In the genomic region with DNA sequence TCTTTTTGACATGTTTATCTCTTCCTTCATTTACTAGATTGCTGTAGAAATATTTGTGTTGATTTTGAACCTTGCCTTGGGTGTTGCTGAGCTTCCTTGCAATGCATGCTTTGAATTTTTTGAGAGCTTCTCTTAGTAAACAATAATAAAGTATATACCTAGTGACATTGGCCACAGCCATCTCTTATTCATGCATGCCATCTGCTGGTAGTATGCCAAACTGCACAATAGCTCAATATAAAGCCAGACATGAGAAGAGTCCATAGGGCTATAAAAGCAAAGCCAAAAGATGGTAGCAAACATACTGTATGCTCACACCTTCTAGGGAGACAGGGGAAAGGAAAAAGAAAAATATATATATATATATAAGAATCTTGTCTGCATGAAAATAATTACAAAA, we compare ENCODE assay signal across 9 cellular contexts. TPM values are rescaled to one million over a fixed set of nuclear protein-coding genes. Genes with fewer than 3 reads are reported as not detected.
DNase-seq lines count a peak whose midpoint lies in the region; ATAC-seq and TF ChIP-seq lines count a peak whose summit lies in the region.
"Had no signal": no experiment of that assay in that cellular context is flagged by ENCODE, and none has a peak within 500 bp of the region (broad histone marks: within the 10 kb centered on the region; RNA-seq: fewer than 3 reads in every experiment).

No MANE protein-coding gene starts in this region.

- TF ChIP-seq CTCF in foreskin keratinocyte (conservative IDR thresholded peaks at IDR 0.05) (peak; percentile 88), gastrocnemius medialis (IDR thresholded peaks at IDR 0.05 in 4 of 5, conservative IDR thresholded peaks at IDR 0.05 in 1 of 5) (peak in 1 of 5 experiments; percentile 16)

- H3K36me3 ChIP-seq in gastrocnemius medialis = no peaks in the 10 kb centered on the region

- H3K4me3 ChIP-seq in gastrocnemius medialis = no peak overlapping the region

- ATAC-seq in foreskin keratinocyte (peak; percentile 60), GM21825 (IDR thresholded peaks at IDR 0.05; ENCODE audit: unreplicated experiment) (no peak), gastrocnemius medialis (no peak)

- peaks cover 0 to 11% (median 0%) of the 10 kb centered on the region in 3 donors for H3K9me3 ChIP-seq in gastrocnemius medialis

- peak; percentile 81 for DNase-seq in CD1c-positive myeloid dendritic cell (ENCODE audit: extremely low spot score)
- DNase-seq in GM19240 (ENCODE audit: insufficient read length, low spot score) = peak; percentile 18
- DNase-seq in NCI-H446 (lab: John Stamatoyannopoulos, UW) = peak; percentile 13 to 42
- peak; percentile 25 to 43 for DNase-seq in activated CD4-positive, alpha-beta T cell treated with anti-CD3 and anti-CD28 coated beads, Interleukin-2, amount 50 U/mL, for 48 hours
- DNase-seq in foreskin keratinocyte = peak; percentile 12 to 43
- peak; percentile 17 for DNase-seq in stimulated activated CD4-positive, alpha-beta T cell treated with anti-CD3 and anti-CD28 coated beads, Interleukin-12 subunit alpha, Interleukin-12 subunit beta, amount 100 ng/mL, for 4 hours
- DNase-seq in gastrocnemius medialis = no peak
- DNase-seq: right cardiac atrium had no signal

- no peak for TF ChIP-seq POLR2A in gastrocnemius medialis (IDR thresholded peaks at IDR 0.05)

- intact Hi-C loops in gastrocnemius medialis (cut with DNase I; ENCODE audit: low total_unique reads) = no loop called here

- H3K27me3 ChIP-seq in foreskin keratinocyte (no peaks in the 10 kb centered on the region), gastrocnemius medialis (no peaks in the 10 kb centered on the region)

- no peak overlapping the region for H3K27ac ChIP-seq in foreskin keratinocyte
- H3K27ac ChIP-seq in gastrocnemius medialis = no peak overlapping the region

- in situ Hi-C loops in gastrocnemius medialis (cut with MboI; ENCODE audit: low sequenced_read_pairs in 4 of 4) = no loop called here

- H3K4me1 ChIP-seq in foreskin keratinocyte (no peaks in the 10 kb centered on the region), gastrocnemius medialis (no peaks in the 10 kb centered on the region)

RNA-seq across cellular contexts. Expression of a gene that starts 18.9 kb away (rescaled TPM):
- total RNA-seq in foreskin keratinocyte = 5.7 and 6.7 TPM in 2 replicates
- 4.1 TPM in 2 replicates for polyA plus RNA-seq in foreskin keratinocyte
- 10 to 100 TPM in 1 of 4 donors, 1 to 10 TPM in 2, under 1 TPM in 1; 1.00 to 26.1 (median 3.6) TPM for total RNA-seq in gastrocnemius medialis

RNA-seq across cellular contexts. Expression of a gene that starts 59.8 kb away (rescaled TPM):
- total RNA-seq in foreskin keratinocyte (1.9 and 2.2 TPM in 2 replicates), gastrocnemius medialis (1 to 10 TPM in 2 of 4 donors, under 1 TPM in 2; 0.22 to 1.9 (median 0.83) TPM)
- 1.5 and 2.0 TPM in 2 replicates for polyA plus RNA-seq in foreskin keratinocyte

Comparison
In these comparisons a context has a peak if more than half of its experiments do, and no peak if none do; other contexts are left out.
1. DNase-seq: peak in CD1c-positive myeloid dendritic cell (single experiment), GM19240 (single experiment), NCI-H446 (2 of 2), activated CD4-positive, alpha-beta T cell treated with anti-CD3 and anti-CD28 coated beads, Interleukin-2, amount 50 U/mL, for 48 hours (2 of 2), foreskin keratinocyte (2 of 2) and stimulated activated CD4-positive, alpha-beta T cell treated with anti-CD3 and anti-CD28 coated beads, Interleukin-12 subunit alpha, Interleukin-12 subunit beta, amount 100 ng/mL, for 4 hours (single experiment); none in gastrocnemius medialis (0 of 2).